20 cellular contexts compared by ENCODE assay signal in the genomic region with DNA sequence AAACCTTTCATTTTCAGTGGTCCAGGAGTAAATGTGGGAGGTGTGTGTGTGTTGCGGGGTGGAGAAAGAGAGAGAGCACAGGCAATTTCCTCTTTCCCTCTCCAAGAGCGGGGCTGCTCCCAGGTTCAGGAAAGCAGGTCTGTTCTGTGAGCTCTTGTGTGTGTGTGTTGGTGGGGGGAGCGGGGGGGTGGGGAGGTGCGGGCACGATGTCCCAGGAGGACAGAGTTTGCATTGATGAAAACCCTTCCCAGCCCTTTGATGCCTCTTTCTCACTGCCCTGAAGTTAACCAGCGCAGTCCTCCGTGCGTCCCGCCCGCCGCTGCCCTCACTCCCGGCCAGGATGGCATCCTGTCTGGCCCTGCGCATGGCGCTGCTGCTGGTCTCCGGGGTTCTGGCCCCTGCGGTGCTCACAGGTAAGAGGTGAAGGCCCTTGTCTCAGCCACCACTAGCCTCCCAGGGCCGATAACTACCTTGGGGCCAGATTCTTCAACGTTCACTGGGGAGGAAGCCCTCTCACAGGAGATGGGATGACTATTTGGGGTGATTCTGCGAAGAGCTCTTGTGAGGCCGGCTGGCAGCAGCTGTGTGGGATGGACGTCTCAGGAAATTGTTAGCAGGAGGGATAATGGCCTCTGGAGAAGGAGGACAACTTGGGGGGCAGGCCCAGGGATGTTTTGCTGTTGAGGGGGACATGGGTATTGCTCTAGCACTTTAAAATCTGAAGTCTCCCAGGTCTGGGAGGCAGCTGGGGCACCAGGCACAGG. TPM values are rescaled to one million over a fixed set of nuclear protein-coding genes. Genes with fewer than 3 reads are reported as not detected.
DNase-seq lines count a peak whose midpoint lies in the region; ATAC-seq and TF ChIP-seq lines count a peak whose summit lies in the region.
"Had no signal": no experiment of that assay in that cellular context is flagged by ENCODE, and none has a peak within 500 bp of the region (broad histone marks: within the 10 kb centered on the region; RNA-seq: fewer than 3 reads in every experiment).

SNORC (plus strand) TSS at position 263 of the 764 bp plus-strand sequence; CDS start at position 341, 78 bp downstream.

- H3K36me3 ChIP-seq in neural progenitor cell: no peaks in the 10 kb centered on the region
- H3K36me3 ChIP-seq in tibial nerve: no peaks in the 10 kb centered on the region
- H3K36me3 ChIP-seq in CD8-positive, alpha-beta memory T cell (ENCODE audit: insufficient read depth, low read length): no peaks in the 10 kb centered on the region
- H3K36me3 ChIP-seq: cardiac muscle cell, upper lobe of left lung had no signal

- no peak within 1 kb of the TSS for H2AFZ ChIP-seq in neural progenitor cell (replicated peaks)

- no peak within 1 kb of the TSS for H3K27ac ChIP-seq in neural progenitor cell
- peak within 1 kb of the TSS; percentile 7 to 92 (median 64) for H3K27ac ChIP-seq in tibial nerve
- H3K27ac ChIP-seq in CD8-positive, alpha-beta memory T cell (ENCODE audit: low read depth, low read length): no peak within 1 kb of the TSS
- H3K27ac ChIP-seq: cardiac muscle cell, heart left ventricle, psoas muscle, upper lobe of left lung had no signal

- peak within 1 kb of the TSS; percentile 36 for H3K27ac Mint-ChIP-seq in central memory CD8-positive, alpha-beta T cell (ENCODE audit: low read depth)
- H3K27ac Mint-ChIP-seq in neural progenitor cell (peak within 1 kb of the TSS; percentile 79), immature natural killer cell (peak within 1 kb of the TSS in 1 of 6 donors; percentile 4)
- H3K27ac Mint-ChIP-seq in CD8-positive, alpha-beta memory T cell: peak within 1 kb of the TSS in 3 of 8 donors; percentile 14 to 74 (median 17)
- H3K27ac Mint-ChIP-seq: CD4-positive, alpha-beta T cell; memory B cell had no signal

- H3K4me2 ChIP-seq in neural progenitor cell: no peak within 1 kb of the TSS

- H3F3A ChIP-seq in neural progenitor cell (ENCODE audit: low read depth): peaks cover 4% of the 10 kb centered on the region

- H3K9me3 ChIP-seq in neural progenitor cell (ENCODE audit: low read depth) (no peaks in the 10 kb centered on the region), tibial nerve (no peaks in the 10 kb centered on the region)
- no peaks in the 10 kb centered on the region for H3K9me3 ChIP-seq in CD8-positive, alpha-beta memory T cell (ENCODE audit: low read length)
- H3K9me3 ChIP-seq: heart left ventricle, psoas muscle, upper lobe of left lung had no signal

- no peaks in the 10 kb centered on the region for H3K9me3 Mint-ChIP-seq in central memory CD8-positive, alpha-beta T cell
- no peaks in the 10 kb centered on the region for H3K9me3 Mint-ChIP-seq in neural progenitor cell
- no peaks in the 10 kb centered on the region for H3K9me3 Mint-ChIP-seq in immature natural killer cell
- no peaks in the 10 kb centered on the region for H3K9me3 Mint-ChIP-seq in CD8-positive, alpha-beta memory T cell
- H3K9me3 Mint-ChIP-seq: CD4-positive, alpha-beta T cell; memory B cell; naive thymus-derived CD4-positive, alpha-beta T cell had no signal

- 83 to 87% methylated on average over 21 of the region's 21 CpGs for WGBS in tibial nerve, 2 donors

- no peaks in the 10 kb centered on the region for H3K79me2 ChIP-seq in neural progenitor cell (ENCODE audit: low read depth)

- no peak for TF ChIP-seq POLR2A in tibial nerve (IDR thresholded peaks at IDR 0.05)

- DNase-seq in activated effector memory CD4-positive, alpha-beta T cell treated with anti-CD3 and anti-CD28 coated beads, Interleukin-2, amount 50 U/mL, for 16 hours: peak; percentile 37
- no peak for DNase-seq in activated effector memory CD4-positive, alpha-beta T cell treated with Interleukin-2 at 50 U/mL for 16 hours
- no peak for DNase-seq in central memory CD8-positive, alpha-beta T cell (ENCODE audit: low spot score in 2 of 2)
- DNase-seq in neural progenitor cell (ENCODE audit: low spot score) (no peak), tibial nerve (ENCODE audit: low spot score in 2 of 2) (no peak), immature natural killer cell (no peak), kidney tubule cell (ENCODE audit: low spot score) (no peak)
- no peak for DNase-seq in CD8-positive, alpha-beta memory T cell
- DNase-seq: activated CD4-positive, alpha-beta T cell treated with anti-CD3 and anti-CD28 coated beads for 4 hours; CD4-positive, alpha-beta T cell; DMS79; effector memory CD4-positive, alpha-beta T cell; heart left ventricle; NCI-H1436 treated with DMSO at 0.1 percent for 48 hours; NCI-H748 treated with DMSO at 0.1 percent for 48 hours had no signal

- H3K27me3 Mint-ChIP-seq in central memory CD8-positive, alpha-beta T cell: peaks cover 12% of the 10 kb centered on the region
- H3K27me3 Mint-ChIP-seq in neural progenitor cell (ENCODE audit: insufficient read depth, low read depth): peaks cover 15% of the 10 kb centered on the region
- H3K27me3 Mint-ChIP-seq in immature natural killer cell (ENCODE audit: low read depth in 3 of 3): peaks cover 0 to 8% (median 2%) of the 10 kb centered on the region in 3 donors
- H3K27me3 Mint-ChIP-seq in CD8-positive, alpha-beta memory T cell: peaks cover 9% of the 10 kb centered on the region in 2 donors

- CTCF ChIA-PET in CD8-positive, alpha-beta memory T cell (lab: Charles Lee): interaction anchor here (0.7 to 1.2 kb wide), 2 partner anchors 11 to 381 kb away, joined by 3 read pairs; no protein-coding TSS in a partner anchor

- no peak for TF ChIP-seq CTCF in neural progenitor cell (IDR thresholded peaks at IDR 0.05)
- no peak for TF ChIP-seq CTCF in tibial nerve (IDR thresholded peaks at IDR 0.05)

- peaks cover 2% of the 10 kb centered on the region for H3K36me3 Mint-ChIP-seq in central memory CD8-positive, alpha-beta T cell (ENCODE audit: insufficient read depth)
- H3K36me3 Mint-ChIP-seq in neural progenitor cell (no peaks in the 10 kb centered on the region), immature natural killer cell (no peaks in the 10 kb centered on the region)
- H3K36me3 Mint-ChIP-seq in CD8-positive, alpha-beta memory T cell: no peaks in the 10 kb centered on the region
- H3K36me3 Mint-ChIP-seq: memory B cell had no signal

- H3K4me1 ChIP-seq in neural progenitor cell: no peaks in the 10 kb centered on the region
- peaks cover 0 to 46% (median 30%) of the 10 kb centered on the region in 4 donors for H3K4me1 ChIP-seq in tibial nerve
- H3K4me1 ChIP-seq in CD8-positive, alpha-beta memory T cell (ENCODE audit: insufficient read depth, low read length): no peaks in the 10 kb centered on the region
- H3K4me1 ChIP-seq: heart left ventricle, psoas muscle, upper lobe of left lung had no signal

- no peak within 1 kb of the TSS for H3K4me3 Mint-ChIP-seq in central memory CD8-positive, alpha-beta T cell
- H3K4me3 Mint-ChIP-seq in neural progenitor cell (no peak within 1 kb of the TSS), immature natural killer cell (no peak within 1 kb of the TSS)
- H3K4me3 Mint-ChIP-seq in CD8-positive, alpha-beta memory T cell: no peak within 1 kb of the TSS
- H3K4me3 Mint-ChIP-seq: CD4-positive, alpha-beta T cell; memory B cell had no signal

- H3K4me3 ChIP-seq in neural progenitor cell: no peak within 1 kb of the TSS
- no peak within 1 kb of the TSS for H3K4me3 ChIP-seq in tibial nerve
- no peak within 1 kb of the TSS for H3K4me3 ChIP-seq in CD8-positive, alpha-beta memory T cell (ENCODE audit: low read length)
- H3K4me3 ChIP-seq: cardiac muscle cell, heart left ventricle, psoas muscle, upper lobe of left lung had no signal

- peaks cover 9% of the 10 kb centered on the region for H3K4me1 Mint-ChIP-seq in central memory CD8-positive, alpha-beta T cell
- H3K4me1 Mint-ChIP-seq in neural progenitor cell: peaks cover 19% of the 10 kb centered on the region
- peaks cover 0 to 4% of the 10 kb centered on the region in 2 donors for H3K4me1 Mint-ChIP-seq in immature natural killer cell
- peaks cover 0 to 3% (median 2%) of the 10 kb centered on the region in 3 donors for H3K4me1 Mint-ChIP-seq in CD8-positive, alpha-beta memory T cell

- no peaks in the 10 kb centered on the region for H4K20me1 ChIP-seq in neural progenitor cell (ENCODE audit: low read depth)

- ATAC-seq in central memory CD8-positive, alpha-beta T cell (replicated peaks; ENCODE audit: extremely low read depth, poor library complexity, severe bottlenecking): no peak
- ATAC-seq: heart left ventricle; naive thymus-derived CD4-positive, alpha-beta T cell; psoas muscle had no signal

- TF ChIP-seq EP300 in tibial nerve (IDR thresholded peaks at IDR 0.05): no peak

- H3K9ac ChIP-seq in neural progenitor cell: no peak within 1 kb of the TSS

- H3K27me3 ChIP-seq in neural progenitor cell: peaks cover 13% of the 10 kb centered on the region
- H3K27me3 ChIP-seq in tibial nerve: peaks cover 0 to 5% of the 10 kb centered on the region in 2 donors
- H3K27me3 ChIP-seq in CD8-positive, alpha-beta memory T cell (ENCODE audit: insufficient read depth, low read length, poor library complexity, severe bottlenecking): peaks cover 2% of the 10 kb centered on the region

- POLR2A ChIA-PET in CD8-positive, alpha-beta memory T cell (lab: Charles Lee): interaction anchor here (0.6 kb wide), 1 partner anchor 637 kb away, joined by 3 read pairs; no protein-coding TSS in a partner anchor

RNA-seq across cellular contexts. Expression of gene SNORC, which starts in this region (rescaled TPM):
- total RNA-seq in neural progenitor cell (ENCODE audit: low replicate concordance) (2.6 TPM in 1 of 2 replicates, not detected in the other), tibial nerve (10 to 100 TPM in 3 of 4 donors, 1 to 10 TPM in 1; 6.9 to 24.0 (median 10.7) TPM)
- polyA plus RNA-seq in immature natural killer cell: not detected
- total RNA-seq in CD8-positive, alpha-beta memory T cell: 1 to 10 TPM; 1.5 to 2.5 TPM
- not detected for polyA plus RNA-seq in CD8-positive, alpha-beta memory T cell
- polyA plus RNA-seq: naive thymus-derived CD4-positive, alpha-beta T cell had no signal

Comparison
In these comparisons a context has a peak if more than half of its experiments do, and no peak if none do; other contexts are left out.
1. H3K27ac ChIP-seq: peak in tibial nerve (4 of 4); none in neural progenitor cell (single experiment) and CD8-positive, alpha-beta memory T cell (single experiment).